In the genomic region with DNA sequence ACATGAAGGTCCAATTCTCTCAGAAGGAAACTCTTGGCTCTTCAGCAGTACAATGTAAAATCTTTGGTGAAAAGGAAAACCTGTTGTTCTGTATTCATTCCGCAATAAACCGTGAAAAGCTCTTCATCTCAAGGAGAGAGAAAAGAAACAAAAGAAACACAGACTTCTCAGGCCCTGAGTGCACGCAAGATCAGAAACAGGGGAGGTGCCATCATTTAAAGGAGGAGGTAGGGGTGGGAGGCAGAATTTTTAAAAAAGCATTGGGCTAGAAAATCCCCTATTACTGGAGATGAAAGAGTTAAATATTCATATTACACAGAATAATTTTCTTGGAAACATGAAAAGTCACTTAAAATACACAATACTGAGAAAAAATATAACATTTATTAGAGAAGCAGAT, we compare ENCODE assay signal across 9 cellular contexts. TPM values are rescaled to one million over a fixed set of nuclear protein-coding genes. Genes with fewer than 3 reads are reported as not detected.
DNase-seq lines count a peak whose midpoint lies in the region; ATAC-seq and TF ChIP-seq lines count a peak whose summit lies in the region.
"Had no signal": no experiment of that assay in that cellular context is flagged by ENCODE, and none has a peak within 500 bp of the region (broad histone marks: within the 10 kb centered on the region; RNA-seq: fewer than 3 reads in every experiment).

No MANE protein-coding gene starts in this region.

- H3K4me3 ChIP-seq in muscle layer of colon (ENCODE audit: low read depth in 1 of 2, low read length in 2 of 2) (no peak overlapping the region), transverse colon (no peak overlapping the region)

- intact Hi-C loops in transverse colon (cut with DNase I; ENCODE audit: low total_unique reads) (no loop called here), posterior vena cava (cut with DNase I) (loop anchor here (5.0 to 10.0 kb wide), 2 partner anchors 36 to 133 kb away; no protein-coding TSS in a partner anchor), cardiac septum (cut with DNase I) (no loop called here)

- H3K9me3 ChIP-seq in muscle layer of colon (ENCODE audit: low read length) (no peaks in the 10 kb centered on the region), transverse colon (no peaks in the 10 kb centered on the region)
- H3K9me3 ChIP-seq: heart left ventricle had no signal

- no peak for DNase-seq in activated T-cell treated with anti-CD3 and anti-CD28 coated beads, Interleukin-2, amount 50 U/mL, for 4 hours
- no peak for DNase-seq in activated T-cell treated with anti-CD3 and anti-CD28 coated beads, Interleukin-2, amount 50 U/mL, for 1 hour
- DNase-seq in transverse colon (no peak), posterior vena cava (ENCODE audit: low spot score) (no peak), cardiac septum (ENCODE audit: low spot score) (no peak)
- DNase-seq: heart left ventricle had no signal

- peak overlapping the region; percentile 99 for H3K27ac Mint-ChIP-seq in activated T-helper 17 cell treated with anti-CD3 and anti-CD28 coated beads, Interleukin-2, amount 50 U/mL, for 72 hours

- WGBS in transverse colon (ENCODE audit: low coverage in 1 of 2), 2 donors, result 56 to 57% methylated on average over 3 of the region's 3 CpGs

- H3K4me1 ChIP-seq in muscle layer of colon (ENCODE audit: insufficient read depth, low read length), result peaks cover 41% of the 10 kb centered on the region
- peaks cover 1 to 55% (median 28%) of the 10 kb centered on the region in 4 donors for H3K4me1 ChIP-seq in transverse colon

- H3K27ac ChIP-seq in muscle layer of colon (ENCODE audit: low read depth, low read length), result peak overlapping the region; percentile 65
- H3K27ac ChIP-seq in transverse colon, result peak overlapping the region; percentile 85 to 90 (median 87)

- no peak for TF ChIP-seq POLR2A in transverse colon (IDR thresholded peaks at IDR 0.05)

- peak overlapping the region; percentile 31 for H3K9ac ChIP-seq in muscle layer of colon (ENCODE audit: low read length)

- no peak for ATAC-seq in activated T-cell treated with anti-CD3 and anti-CD28 coated beads, Interleukin-2, amount 50 U/mL, for 4 hours
- ATAC-seq in activated T-helper 17 cell treated with anti-CD3 and anti-CD28 coated beads, Interleukin-2, amount 50 U/mL, for 72 hours (replicated peaks), result no peak
- no peak for ATAC-seq in HG02571 (IDR thresholded peaks at IDR 0.05; ENCODE audit: unreplicated experiment)
- ATAC-seq: heart left ventricle had no signal

- no peaks in the 10 kb centered on the region for H3K27me3 ChIP-seq in muscle layer of colon (ENCODE audit: control insufficient read depth in 1 of 2, insufficient read depth in 2 of 2, low read length in 2 of 2)
- H3K27me3 ChIP-seq in transverse colon, result no peaks in the 10 kb centered on the region
- H3K27me3 ChIP-seq: heart left ventricle had no signal

- peaks cover 92% of the 10 kb centered on the region for H3K4me1 Mint-ChIP-seq in activated T-cell treated with anti-CD3 and anti-CD28 coated beads, Interleukin-2, amount 50 U/mL, for 4 hours (ENCODE audit: low read depth)
- H3K4me1 Mint-ChIP-seq in activated T-helper 17 cell treated with anti-CD3 and anti-CD28 coated beads, Interleukin-2, amount 50 U/mL, for 72 hours, result peaks cover 72% of the 10 kb centered on the region

- TF ChIP-seq CTCF in transverse colon (IDR thresholded peaks at IDR 0.05), result no peak

- peak overlapping the region; percentile 81 for H3K4me3 Mint-ChIP-seq in activated T-cell treated with anti-CD3 and anti-CD28 coated beads, Interleukin-2, amount 50 U/mL, for 4 hours
- peak overlapping the region; percentile 84 for H3K4me3 Mint-ChIP-seq in activated T-helper 17 cell treated with anti-CD3 and anti-CD28 coated beads, Interleukin-2, amount 50 U/mL, for 72 hours

- no peak for TF ChIP-seq EP300 in transverse colon (IDR thresholded peaks at IDR 0.05; ENCODE audit: low read depth)

- in situ Hi-C loops in transverse colon (cut with MboI; ENCODE audit: low pct_ligation_motif_present in 1 of 4, low pct_unique_long_range_greater_than_20kb in 1 of 4, low sequenced_read_pairs in 3 of 4), result loop anchor here in 3 of 4 donors (10.0 to 25.0 kb wide), 3 partner anchors 146 to 346 kb away; partner anchors contain the start of gene FNBP1 (in 3 of the 3)

- peaks cover 59% of the 10 kb centered on the region for H3K36me3 ChIP-seq in muscle layer of colon (ENCODE audit: insufficient read depth, low read length)
- peaks cover 0 to 11% (median 0%) of the 10 kb centered on the region in 4 donors for H3K36me3 ChIP-seq in transverse colon

- H3K9me3 Mint-ChIP-seq in activated T-cell treated with anti-CD3 and anti-CD28 coated beads, Interleukin-2, amount 50 U/mL, for 4 hours, result no peaks in the 10 kb centered on the region
- H3K9me3 Mint-ChIP-seq in activated T-helper 17 cell treated with anti-CD3 and anti-CD28 coated beads, Interleukin-2, amount 50 U/mL, for 72 hours, result no peaks in the 10 kb centered on the region

- no peaks in the 10 kb centered on the region for H3K27me3 Mint-ChIP-seq in activated T-cell treated with anti-CD3 and anti-CD28 coated beads, Interleukin-2, amount 50 U/mL, for 4 hours (ENCODE audit: low read depth)
- H3K27me3 Mint-ChIP-seq in activated T-helper 17 cell treated with anti-CD3 and anti-CD28 coated beads, Interleukin-2, amount 50 U/mL, for 72 hours, result no peaks in the 10 kb centered on the region

- H3K36me3 Mint-ChIP-seq in activated T-cell treated with anti-CD3 and anti-CD28 coated beads, Interleukin-2, amount 50 U/mL, for 4 hours (ENCODE audit: insufficient read depth), result peaks cover 38% of the 10 kb centered on the region
- peaks cover 100% of the 10 kb centered on the region for H3K36me3 Mint-ChIP-seq in activated T-helper 17 cell treated with anti-CD3 and anti-CD28 coated beads, Interleukin-2, amount 50 U/mL, for 72 hours (ENCODE audit: low read depth)

RNA-seq across cellular contexts. Expression of gene USP20, which starts 56.3 kb away (rescaled TPM):
- 10 to 100 TPM; 39.1 to 48.4 (median 47.0) TPM for total RNA-seq in activated T-cell treated with anti-CD3 and anti-CD28 coated beads, Interleukin-2, amount 50 U/mL, for 4 hours
- 10 to 100 TPM; 50.1 to 52.5 TPM for total RNA-seq in activated T-helper 17 cell treated with anti-CD3 and anti-CD28 coated beads, Interleukin-2, amount 50 U/mL, for 72 hours
- total RNA-seq in transverse colon, result 10 to 100 TPM; 18.3 to 40.0 (median 25.3) TPM
- 10 to 100 TPM; 25.8 to 26.0 TPM for total RNA-seq in posterior vena cava
- 16.0 TPM for total RNA-seq in cardiac septum

RNA-seq across cellular contexts. Expression of gene C9orf78, which starts 56.4 kb away (rescaled TPM):
- total RNA-seq in activated T-cell treated with anti-CD3 and anti-CD28 coated beads, Interleukin-2, amount 50 U/mL, for 4 hours, result 10 to 100 TPM; 74.8 to 92.6 (median 76.2) TPM
- 10 to 100 TPM; 23.4 to 73.3 TPM for total RNA-seq in activated T-helper 17 cell treated with anti-CD3 and anti-CD28 coated beads, Interleukin-2, amount 50 U/mL, for 72 hours
- total RNA-seq in transverse colon (100 to 1,000 TPM in 1 of 4 donors, 10 to 100 TPM in 3; 43.6 to 263 (median 47.7) TPM), posterior vena cava (10 to 100 TPM; 31.3 to 40.0 TPM), cardiac septum (30.7 TPM)

Comparison
In these comparisons a context has a peak if more than half of its experiments do, and no peak if none do; other contexts are left out.
1. intact Hi-C loops: an anchor here in posterior vena cava (5.0 to 10.0 kb wide); none called in transverse colon and cardiac septum.